In genomic region chr14:61125314-61126082, GRCh38 we compare ENCODE assay signal across 15 cellular contexts.
DNase-seq lines count a peak whose midpoint lies in the region; ATAC-seq, FAIRE-seq and TF ChIP-seq lines count a peak whose summit lies in the region.
"Had no signal": no experiment of that assay in that cellular context is flagged by ENCODE, and none has a peak within 500 bp of the region (broad histone marks: within the 10 kb centered on the region; RNA-seq: fewer than 3 reads in every experiment).

No MANE protein-coding gene starts in this region.

- H3K4me3 ChIP-seq in mammary epithelial cell (replicated peaks in 1 of 3; ENCODE audit: insufficient read depth in 1 of 3, low read depth in 2 of 3, low read length in 3 of 3) (no peak overlapping the region), neuronal stem cell (ENCODE audit: low read length in 2 of 2) (no peak overlapping the region), aorta (ENCODE audit: low read length in 2 of 2) (no peak overlapping the region)
- H3K4me3 ChIP-seq: thyroid gland had no signal

- in situ Hi-C loops in mammary epithelial cell (cut with MboI; ENCODE audit: low sequenced_read_pairs in 2 of 2), result no loop called here

- no peak for TF ChIP-seq CTCF in mammary epithelial cell (conservative IDR thresholded peaks at IDR 0.05 in 1 of 2, IDR thresholded peaks at IDR 0.05 in 1 of 2; ENCODE audit: extremely low read depth in 1 of 2, insufficient read depth in 1 of 2, low read depth in 1 of 2, low read length in 2 of 2)

- no peak overlapping the region for H3K14ac ChIP-seq in neuronal stem cell (ENCODE audit: low read length)

- H3K27ac ChIP-seq in mammary epithelial cell (ENCODE audit: insufficient read depth, low read depth, low read length), result no peak overlapping the region
- no peak overlapping the region for H3K27ac ChIP-seq in neuronal stem cell (replicated peaks; ENCODE audit: low read length)
- no peak overlapping the region for H3K27ac ChIP-seq in aorta (ENCODE audit: low read depth in 1 of 2, low read length in 2 of 2)
- H3K27ac ChIP-seq: C4-2B had no signal

- no peak overlapping the region for H4K8ac ChIP-seq in neuronal stem cell (ENCODE audit: low read depth, low read length)

- no peak overlapping the region for H3K9ac ChIP-seq in mammary epithelial cell (ENCODE audit: insufficient read depth, low read length)
- H3K9ac ChIP-seq in neuronal stem cell (ENCODE audit: low read depth, low read length, poor library complexity), result no peak overlapping the region

- H3K27me3 ChIP-seq in mammary epithelial cell (ENCODE audit: insufficient read depth, low read length), result no peaks in the 10 kb centered on the region
- no peaks in the 10 kb centered on the region for H3K27me3 ChIP-seq in neuronal stem cell (ENCODE audit: control insufficient read depth in 3 of 3, insufficient read depth in 3 of 3, low read depth in 1 of 3, low read length in 3 of 3)
- H3K27me3 ChIP-seq in aorta (ENCODE audit: control insufficient read depth in 1 of 2, insufficient read depth in 2 of 2, low read length in 1 of 2), result no peaks in the 10 kb centered on the region
- H3K27me3 ChIP-seq: thyroid gland had no signal

- no peak overlapping the region for H3K4ac ChIP-seq in neuronal stem cell (ENCODE audit: low read length)

- CTCF ChIA-PET in mammary epithelial cell (lab: Charles Lee; ENCODE audit: low non-redundant PET), result no interaction called here

- no peaks in the 10 kb centered on the region for H4K20me1 ChIP-seq in mammary epithelial cell (ENCODE audit: insufficient read depth, low read length)

- H3K18ac ChIP-seq in neuronal stem cell (ENCODE audit: low read length), result peak overlapping the region; percentile 9

- H3K4me1 ChIP-seq in mammary epithelial cell (ENCODE audit: insufficient read depth, low read length) (peaks cover 13% of the 10 kb centered on the region), neuronal stem cell (ENCODE audit: control insufficient read depth in 2 of 2, insufficient read depth in 1 of 2, low read depth in 1 of 2, low read length in 2 of 2) (peaks cover 3 to 18% of the 10 kb centered on the region in 2 donors), aorta (ENCODE audit: control insufficient read depth in 1 of 2, insufficient read depth in 2 of 2, low read length in 2 of 2) (no peaks in the 10 kb centered on the region)
- H3K4me1 ChIP-seq: thyroid gland had no signal

- peak overlapping the region; percentile 85 for H2AFZ ChIP-seq in mammary epithelial cell (ENCODE audit: low read depth, low read length)
- H2AFZ ChIP-seq in neuronal stem cell (ENCODE audit: low read length), result no peak overlapping the region

- H2BK15ac ChIP-seq in neuronal stem cell (ENCODE audit: low read length), result no peak overlapping the region

- ATAC-seq in HG03108 (IDR thresholded peaks at IDR 0.05; ENCODE audit: unreplicated experiment), result no peak
- no peak for ATAC-seq in aorta (ENCODE audit: low FRiP score)
- no peak for ATAC-seq in GM21576 (IDR thresholded peaks at IDR 0.05; ENCODE audit: unreplicated experiment)

- H3K36me3 ChIP-seq in mammary epithelial cell (ENCODE audit: insufficient read depth, low read length) (no peaks in the 10 kb centered on the region), neuronal stem cell (replicated peaks in 1 of 2; ENCODE audit: control insufficient read depth in 2 of 2, insufficient read depth in 2 of 2, low read length in 2 of 2) (no peaks in the 10 kb centered on the region), aorta (ENCODE audit: control insufficient read depth in 1 of 2, insufficient read depth in 2 of 2, low read length in 1 of 2) (no peaks in the 10 kb centered on the region)
- H3K36me3 ChIP-seq: thyroid gland had no signal

- dilution Hi-C loops in mammary epithelial cell (cut with HindIII; ENCODE audit: low sequenced_read_pairs), result no loop called here

- no peak overlapping the region for H3K23ac ChIP-seq in neuronal stem cell (ENCODE audit: low read depth, low read length, poor library complexity)

- no peak overlapping the region for H2BK5ac ChIP-seq in neuronal stem cell (ENCODE audit: low read length)

- H2BK120ac ChIP-seq in neuronal stem cell (ENCODE audit: low read depth, low read length), result no peak overlapping the region

- no TSS peak for BruUV-seq in mammary epithelial cell (replicated peaks; lab: Mats Ljungman, UMichigan)

- no peak overlapping the region for H2BK12ac ChIP-seq in neuronal stem cell (ENCODE audit: low read length)

- no peak overlapping the region for H2AK5ac ChIP-seq in neuronal stem cell (ENCODE audit: low read depth, low read length)

- intact Hi-C loops in mammary epithelial cell (cut with micrococcal nuclease), result no loop called here
- intact Hi-C loops in aorta (cut with DNase I), result no loop called here

- H3K4me2 ChIP-seq in mammary epithelial cell (ENCODE audit: insufficient read depth, low read depth, low read length) (peak overlapping the region; percentile 48), neuronal stem cell (ENCODE audit: insufficient read depth, low read length, poor library complexity, severe bottlenecking) (no peak overlapping the region)

- DNase-seq in COLO668 (lab: John Stamatoyannopoulos, UW; ENCODE audit: unreplicated experiment) (peak; percentile 46), NCI-H187 treated with DMSO at 0.1 percent for 48 hours (lab: John Stamatoyannopoulos, UW) (peak; percentile 21), mammary epithelial cell (peak; percentile 33), neuronal stem cell (ENCODE audit: low spot score) (no peak), aorta (no peak), frontal cortex (ENCODE audit: low spot score in 2 of 2) (no peak)
- DNase-seq: activated B cell treated with CpG ODN at 0.5 μM for 24 hours; activated CD8-positive, alpha-beta memory T cell treated with anti-CD3 and anti-CD28 coated beads, Interleukin-2, amount 50 U/mL, for 48 hours; activated naive CD4-positive, alpha-beta T cell treated with anti-CD3 and anti-CD28 coated beads for 36 hours; thyroid gland had no signal

- 72% methylated on average over 6 of the region's 8 CpGs for WGBS in mammary epithelial cell (ENCODE audit: low coverage, missing lambda C conversion rate)
- no CpG with 5 or more reads among the region's 8 CpGs for WGBS in neuronal stem cell (ENCODE audit: extremely low coverage in 2 of 2, insufficient read length in 2 of 2, insufficient replicate concordance in 1 of 2), 2 donors
- 77 to 80% methylated on average over 8 of the region's 8 CpGs for WGBS in aorta, 2 donors

- no peak overlapping the region for H4K91ac ChIP-seq in neuronal stem cell (ENCODE audit: low read depth, low read length, poor library complexity)

- H3K79me1 ChIP-seq in neuronal stem cell (ENCODE audit: low read depth, low read length), result no peaks in the 10 kb centered on the region

- no peak for FAIRE-seq in frontal cortex (lab: Jason Lieb, UNC)
- FAIRE-seq: GM19239, islet of Langerhans had no signal

- H3K9me3 ChIP-seq in mammary epithelial cell (replicated peaks; ENCODE audit: insufficient read depth, low read length) (no peaks in the 10 kb centered on the region), neuronal stem cell (replicated peaks in 1 of 2; ENCODE audit: control insufficient read depth in 2 of 2, insufficient read depth in 1 of 2, low read depth in 1 of 2, low read length in 2 of 2) (peaks cover 0 to 4% of the 10 kb centered on the region in 2 donors), aorta (ENCODE audit: control insufficient read depth, low read length) (no peaks in the 10 kb centered on the region)
- H3K9me3 ChIP-seq: thyroid gland had no signal

- no peaks in the 10 kb centered on the region for H3K79me2 ChIP-seq in mammary epithelial cell (ENCODE audit: insufficient read depth, low read length)

Comparison
In these comparisons a context has a peak if more than half of its experiments do, and no peak if none do; other contexts are left out.
1. DNase-seq: peak in COLO668 (single experiment), NCI-H187 treated with DMSO at 0.1 percent for 48 hours (single experiment) and mammary epithelial cell (single experiment); none in neuronal stem cell (single experiment), aorta (0 of 2) and frontal cortex (0 of 2).